8 cellular contexts compared by ENCODE assay signal in genomic region chr12:45762185-45763110, GRCh38. TPM values are rescaled to one million over a fixed set of nuclear protein-coding genes. Genes with fewer than 3 reads are reported as not detected.
DNase-seq lines count a peak whose midpoint lies in the region; ATAC-seq and TF ChIP-seq lines count a peak whose summit lies in the region.

No MANE protein-coding gene starts in this region.

- H2BK12ac ChIP-seq in H9 (ENCODE audit: insufficient read length, low read depth, low read length), result no peak overlapping the region

- H3K23me2 ChIP-seq in H9 (ENCODE audit: insufficient read length, low read depth, low read length, poor library complexity, severe bottlenecking), result no peaks in the 10 kb centered on the region

- H3K4me2 ChIP-seq in H9 (ENCODE audit: insufficient read depth, insufficient read length, low read length), result no peak overlapping the region

- H3K79me1 ChIP-seq in H9 (ENCODE audit: insufficient read depth, low read depth, low read length, poor library complexity, severe bottlenecking), result no peaks in the 10 kb centered on the region

- H3K4ac ChIP-seq in H9 (ENCODE audit: low read depth, low read length), result no peak overlapping the region

- no peaks in the 10 kb centered on the region; the same call in 1 of the 2 replicates for H3K79me2 ChIP-seq in H9 (ENCODE audit: insufficient read depth, low read length)

- H3K4me1 ChIP-seq in H9 (ENCODE audit: insufficient read depth, low read length), result no peaks in the 10 kb centered on the region
- peaks cover 14% of the 10 kb centered on the region for H3K4me1 ChIP-seq in endocrine pancreas (ENCODE audit: control insufficient read depth, insufficient read depth, low read length)
- no peaks in the 10 kb centered on the region for H3K4me1 ChIP-seq in mucosa of descending colon (ENCODE audit: low read depth)

- no peak overlapping the region for H3K9ac ChIP-seq in H9 (ENCODE audit: extremely low read depth, insufficient read length, low read length)
- no peak overlapping the region for H3K9ac ChIP-seq in endocrine pancreas (ENCODE audit: control insufficient read depth, insufficient read depth, low read length)

- no peak overlapping the region for H2BK5ac ChIP-seq in H9 (ENCODE audit: insufficient read length, low read length)

- no peak overlapping the region for H2BK20ac ChIP-seq in H9 (ENCODE audit: low read depth, low read length, poor library complexity, severe bottlenecking)

- H3K18ac ChIP-seq in H9 (ENCODE audit: insufficient read length, low read depth, low read length), result no peak overlapping the region

- H3K36me3 ChIP-seq in endocrine pancreas (ENCODE audit: control insufficient read depth, insufficient read depth, low read length) (no peaks in the 10 kb centered on the region), mucosa of descending colon (ENCODE audit: low read depth) (no peaks in the 10 kb centered on the region), MG63 (peaks cover 4% of the 10 kb centered on the region; the same call in 1 of the 2 replicates)

- no peak overlapping the region for H2BK120ac ChIP-seq in H9 (ENCODE audit: low read depth, low read length, poor library complexity, severe bottlenecking)

- intact Hi-C loops in mucosa of descending colon (cut with DNase I, micrococcal nuclease), result no loop called here

- WGBS in H9 (ENCODE audit: extremely low coverage, insufficient read length, low lambda C conversion rate), result no CpG with 5 or more reads among the region's 3 CpGs

- no peak overlapping the region for H3K56ac ChIP-seq in H9 (ENCODE audit: insufficient read length, low read depth, low read length)

- no peak overlapping the region for H4K5ac ChIP-seq in H9 (ENCODE audit: insufficient read length, low read depth, low read length)

- no peaks in the 10 kb centered on the region for H4K20me1 ChIP-seq in H9 (ENCODE audit: control insufficient read depth, insufficient read depth, insufficient read length)

- no peak overlapping the region for H2BK15ac ChIP-seq in H9 (ENCODE audit: low read depth, low read length)

- H4K8ac ChIP-seq in H9 (replicated peaks; ENCODE audit: insufficient read length, low read depth, low read length), result no peak overlapping the region

- H3K4me3 ChIP-seq in endocrine pancreas (ENCODE audit: control insufficient read depth, insufficient read depth, low read length), result peak overlapping the region; percentile 59
- no peak overlapping the region for H3K4me3 ChIP-seq in mucosa of descending colon
- no peak overlapping the region for H3K4me3 ChIP-seq in MG63

- peak overlapping the region in 1 of 3 experiments; percentile 66; a peak in 2 of 7 replicates for H3K27ac Mint-ChIP-seq in H9

- H3T11ph ChIP-seq in H9 (ENCODE audit: low read length), result no peak overlapping the region

- peaks cover 37 to 50% of the 10 kb centered on the region in 2 experiments for H3K4me1 Mint-ChIP-seq in H9

- no peak overlapping the region for H3K14ac ChIP-seq in H9 (ENCODE audit: insufficient read depth, low read length)

- H2AK5ac ChIP-seq in H9 (ENCODE audit: insufficient read length, low read length), result no peak overlapping the region

- H3K36me3 Mint-ChIP-seq in H9 (ENCODE audit: insufficient read depth in 1 of 3, low read depth in 3 of 3), result peaks cover 0 to 6% (median 4%) of the 10 kb centered on the region in 3 experiments; a peak in 4 of 7 replicates

- TF ChIP-seq CTCF in H9 (conservative IDR thresholded peaks at IDR 0.05) (peak; percentile 65), mucosa of descending colon (IDR thresholded peaks at IDR 0.05) (peak; percentile 34)

- H3K9me3 ChIP-seq in H9 (ENCODE audit: control insufficient read depth, low read depth, low read length) (no peaks in the 10 kb centered on the region), endocrine pancreas (ENCODE audit: control insufficient read depth, low read length) (no peaks in the 10 kb centered on the region), mucosa of descending colon (no peaks in the 10 kb centered on the region), MG63 (peaks cover 2% of the 10 kb centered on the region; the same call in 1 of the 2 replicates)

- no peak overlapping the region for H4K91ac ChIP-seq in H9 (ENCODE audit: insufficient read length, low read depth, low read length)

- H3K27me3 ChIP-seq in H9 (ENCODE audit: insufficient read depth, low read length) (no peaks in the 10 kb centered on the region), endocrine pancreas (ENCODE audit: control insufficient read depth, insufficient read depth, low read length) (no peaks in the 10 kb centered on the region), MG63 (no peaks in the 10 kb centered on the region)

- H3K27me3 Mint-ChIP-seq in H9 (ENCODE audit: low read depth), result no peaks in the 10 kb centered on the region

- H3K9me3 Mint-ChIP-seq in H9, result peaks cover 0 to 2% of the 10 kb centered on the region in 2 experiments; a peak in 1 of 5 replicates

- ATAC-seq in mucosa of descending colon (peak; percentile 72), GM21529 (IDR thresholded peaks at IDR 0.05; ENCODE audit: unreplicated experiment) (no peak)

- H3K23ac ChIP-seq in H9 (ENCODE audit: insufficient read length, low read depth, low read length), result no peak overlapping the region

- H2AFZ ChIP-seq in H9 (ENCODE audit: low read length), result no peak overlapping the region

- peak; percentile 6 for DNase-seq in DMS153 (lab: John Stamatoyannopoulos, UW)
- DNase-seq in H9, result no peak
- peak; percentile 30 for DNase-seq in NCI-H748 treated with DMSO at 0.1 percent for 48 hours (lab: John Stamatoyannopoulos, UW)
- peak in 1 of 3 donors; percentile 55 for DNase-seq in mucosa of descending colon
- no peak for DNase-seq in activated CD8-positive, alpha-beta memory T cell treated with anti-CD3 and anti-CD28 coated beads for 24 hours
- no peak for DNase-seq in MG63

- H3K4me3 Mint-ChIP-seq in H9, result no peak overlapping the region

- no peak overlapping the region for H3K27ac ChIP-seq in H9 (ENCODE audit: insufficient read length, low read depth, low read length)

RNA-seq across cellular contexts. Expression of gene ARID2, which starts 32.9 kb away (rescaled TPM):
- total RNA-seq in H9 (2021) (61.9 and 63.8 TPM in 2 replicates), mucosa of descending colon (10 to 100 TPM; 28.9 to 46.4 (median 43.3) TPM)
- total RNA-seq in MG63 (2014; rRNA removed; shearing (Covaris generic); ENCODE audit: low replicate concordance), result 8.8 and 10.5 TPM in 2 replicates

Comparison
In these comparisons a context has a peak if more than half of its experiments do, and no peak if none do; other contexts are left out.
1. DNase-seq: peak in DMS153 (single experiment) and NCI-H748 treated with DMSO at 0.1 percent for 48 hours (single experiment); none in H9 (single experiment), activated CD8-positive, alpha-beta memory T cell treated with anti-CD3 and anti-CD28 coated beads for 24 hours (single experiment) and MG63 (single experiment).